In genomic region chr1:153626929-153627796, GRCh38 we compare ENCODE assay signal across 1 cellular context.
A peak's percentile ranks its signal among the peaks of the same experiment; 100 is the strongest.
TF ChIP-seq lines count a peak whose summit lies in the region.

Gene S100A13 (minus strand): TSS chr1:153627505. CDS start chr1:153626472, 1,033 bp downstream.

TF ChIP-seq in HepG2, 621 proteins besides CTCF, POLR2A, EP300 and RAD21 (continued from another document and continues in another):
- TF ChIP-seq ZNF3 (CRISPR knock-in tag; IDR thresholded peaks at IDR 0.05) (no peak), ZNF331 (CRISPR knock-in tag; IDR thresholded peaks at IDR 0.05) (peak; percentile 10; the same call in 1 of the 2 replicates), KLF11 (CRISPR knock-in tag; IDR thresholded peaks at IDR 0.05) (peak; percentile 82; the same call in 1 of the 2 replicates), SMC3 (IDR thresholded peaks at IDR 0.05; ENCODE audit: low read length) (peak; percentile 32; the same call in 1 of the 2 replicates), BCL3 (CRISPR knock-in tag; IDR thresholded peaks at IDR 0.05) (0 out of 2 replicates have a peak, but pooled peaks have one; percentile 1), ZNF280B (CRISPR knock-in tag; IDR thresholded peaks at IDR 0.05; ENCODE audit: borderline replicate concordance) (0 out of 2 replicates have a peak, but pooled peaks have one; percentile 18), ZNF784 (CRISPR knock-in tag; IDR thresholded peaks at IDR 0.05; ENCODE audit: borderline replicate concordance) (peak; percentile 62; the same call in 1 of the 2 replicates), PRDM10 (CRISPR knock-in tag; IDR thresholded peaks at IDR 0.05; ENCODE audit: low read depth) (0 out of 2 replicates have a peak, but pooled peaks have one; percentile 2), BHLHE40 (IDR thresholded peaks at IDR 0.05; ENCODE audit: low read length) (no peak), ZSCAN25 (CRISPR knock-in tag; IDR thresholded peaks at IDR 0.05) (peak; percentile 50; the same call in 1 of the 2 replicates), ISX (CRISPR knock-in tag; conservative IDR thresholded peaks at IDR 0.05) (no peak), TAF1 (CRISPR knock-in tag; IDR thresholded peaks at IDR 0.05) (peak; percentile 71), GATAD2A (CRISPR knock-in tag; IDR thresholded peaks at IDR 0.05) (peak; percentile 40; the same call in 1 of the 2 replicates), HNF4A (CRISPR knock-in tag; IDR thresholded peaks at IDR 0.05) (0 out of 2 replicates have a peak, but pooled peaks have one; percentile 19), ZNF280D (CRISPR knock-in tag; IDR thresholded peaks at IDR 0.05) (no peak), MEIS2 (CRISPR knock-in tag; IDR thresholded peaks at IDR 0.05) (peak; percentile 30; the same call in 1 of the 2 replicates), ZSCAN20 (CRISPR knock-in tag; IDR thresholded peaks at IDR 0.05; ENCODE audit: borderline replicate concordance) (no peak), MED8 (CRISPR knock-in tag; IDR thresholded peaks at IDR 0.05; ENCODE audit: insufficient replicate concordance) (peak; percentile 57), ISL2 (CRISPR knock-in tag; IDR thresholded peaks at IDR 0.05) (0 out of 2 replicates have a peak, but pooled peaks have one; percentile 27), FOXA3 (CRISPR knock-in tag; IDR thresholded peaks at IDR 0.05) (0 out of 2 replicates have a peak, but pooled peaks have one; percentile 12), SP5 (CRISPR knock-in tag; IDR thresholded peaks at IDR 0.05; ENCODE audit: borderline replicate concordance, low read depth) (0 out of 2 replicates have a peak, but pooled peaks have one; percentile 9), ZNF547 (CRISPR knock-in tag; IDR thresholded peaks at IDR 0.05) (no peak), ZNF609 (CRISPR knock-in tag; IDR thresholded peaks at IDR 0.05; ENCODE audit: borderline replicate concordance) (0 out of 2 replicates have a peak, but pooled peaks have one; percentile 12), IRF2 (CRISPR knock-in tag; IDR thresholded peaks at IDR 0.05) (no peak), ZFP91 (CRISPR knock-in tag; IDR thresholded peaks at IDR 0.05; ENCODE audit: borderline replicate concordance) (peak; percentile 55; the same call in 1 of the 2 replicates), MAFK (conservative IDR thresholded peaks at IDR 0.05 in 1 of 2, IDR thresholded peaks at IDR 0.05 in 1 of 2; ENCODE audit: low read length in 2 of 2) (no peak), MED1 (CRISPR knock-in tag; IDR thresholded peaks at IDR 0.05) (peak; percentile 36; the same call in 1 of the 2 replicates), NRL (CRISPR knock-in tag; IDR thresholded peaks at IDR 0.05; ENCODE audit: borderline replicate concordance) (no peak), POLR2AphosphoS5 (IDR thresholded peaks at IDR 0.05; ENCODE audit: low read depth, low read length) (peak; percentile 95), ZNF724P (CRISPR knock-in tag; IDR thresholded peaks at IDR 0.05; ENCODE audit: borderline replicate concordance) (0 out of 2 replicates have a peak, but pooled peaks have one; percentile 39), FOXP1 (IDR thresholded peaks at IDR 0.05) (no peak), FOXP1 (CRISPR knock-in tag; IDR thresholded peaks at IDR 0.05) (0 out of 2 replicates have a peak, but pooled peaks have one; percentile 14), BORCS8-MEF2B (CRISPR knock-in tag; IDR thresholded peaks at IDR 0.05) (peak; percentile 26; the same call in 1 of the 2 replicates), MYPOP (CRISPR knock-in tag; IDR thresholded peaks at IDR 0.05) (0 out of 2 replicates have a peak, but pooled peaks have one; percentile 23)
